In the genomic region with DNA sequence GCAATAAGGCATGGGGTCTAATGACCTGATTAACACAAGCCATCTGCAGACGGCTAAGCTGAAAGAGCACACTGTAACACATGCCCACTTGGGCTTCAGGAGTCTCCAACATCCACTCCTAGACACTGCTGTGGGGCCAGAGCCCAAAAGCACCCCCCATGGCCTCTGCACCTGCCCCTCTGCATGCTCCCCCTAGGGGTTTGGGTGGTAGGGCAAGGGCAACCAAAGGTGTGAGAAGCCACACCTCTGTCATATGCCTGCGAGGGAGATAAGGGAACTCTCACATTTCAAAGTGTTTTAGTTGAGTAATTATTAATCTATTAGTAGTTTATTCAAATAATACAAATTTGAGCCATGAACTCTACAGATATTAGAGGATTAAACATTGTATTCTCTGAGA, we compare ENCODE assay signal across 21 cellular contexts. TPM values are rescaled to one million over a fixed set of nuclear protein-coding genes. Genes with fewer than 3 reads are reported as not detected.
DNase-seq lines count a peak whose midpoint lies in the region; ATAC-seq and TF ChIP-seq lines count a peak whose summit lies in the region.
"Had no signal": no experiment of that assay in that cellular context is flagged by ENCODE, and none has a peak within 500 bp of the region (broad histone marks: within the 10 kb centered on the region; RNA-seq: fewer than 3 reads in every experiment).

No MANE protein-coding gene starts in this region.

- no peak overlapping the region; the same call in 1 of the 2 replicates for H3K27ac ChIP-seq in DND-41 (ENCODE audit: low read length)
- no peak overlapping the region for H3K27ac ChIP-seq in aorta (ENCODE audit: low read depth in 1 of 2, low read length in 2 of 2)
- H3K27ac ChIP-seq: BLaER1, SJCRH30 had no signal

- TF ChIP-seq CTCF in DND-41 (IDR thresholded peaks at IDR 0.05; ENCODE audit: borderline replicate concordance, extremely low read depth, low read length, poor library complexity, severe bottlenecking) (no peak), HFFc6 (IDR thresholded peaks at IDR 0.05) (peak; percentile 15; the same call in 1 of the 2 replicates), WTC11 (IDR thresholded peaks at IDR 0.05) (no peak)

- H3K27me3 Mint-ChIP-seq in HFFc6 (ENCODE audit: insufficient read depth) (no peaks in the 10 kb centered on the region), WTC11 (ENCODE audit: low read depth) (no peaks in the 10 kb centered on the region), immature natural killer cell (ENCODE audit: low read depth in 3 of 3) (peaks cover 1 to 6% (median 2%) of the 10 kb centered on the region in 3 donors)
- H3K27me3 Mint-ChIP-seq: CD4-positive, CD25-positive, alpha-beta regulatory T cell had no signal

- DNase-seq in DND-41 (no peak), HFFc6 (no peak), WTC11 (ENCODE audit: low spot score) (no peak), immature natural killer cell (no peak), HAP-1 (ENCODE audit: low spot score in 2 of 2) (no peak), amygdala (lab: John Stamatoyannopoulos, UW) (no peak), aorta (no peak)
- DNase-seq: CD4-positive, CD25-positive, alpha-beta regulatory T cell; DMS153; GOT3; KBM-7; MV-4-11; NCI-H2029; NCI-H446; NCI-H524 treated with DMSO at 0.1 percent for 48 hours; NCI-H774; PC-3; SJCRH30 had no signal

- no peak overlapping the region for H2AFZ ChIP-seq in DND-41 (ENCODE audit: low read depth, low read length)

- no peak overlapping the region for H3K4me2 ChIP-seq in DND-41 (ENCODE audit: insufficient read depth, low read length)
- H3K4me2 ChIP-seq: BLaER1 had no signal

- CTCF ChIA-PET in WTC11 (lab: Charles Lee): interaction anchor here (0.7 to 0.9 kb wide), 2 partner anchors 13 to 35 kb away, joined by 3 to 8 read pairs; no protein-coding TSS in a partner anchor

- H3K9ac ChIP-seq in DND-41 (ENCODE audit: low read depth, low read length): no peak overlapping the region
- H3K9ac ChIP-seq: BLaER1 had no signal

- ATAC-seq in DND-41 (ENCODE audit: insufficient read depth, low read depth): peak; percentile 22; the same call in 1 of the 3 replicates
- ATAC-seq in WTC11: no peak
- no peak for ATAC-seq in aorta (ENCODE audit: low FRiP score)
- ATAC-seq: PC-3, Right ventricle myocardium inferior, SK-N-SH treated with all-trans-retinoic acid at 6 μM for 48 hours had no signal

- H3K9me3 ChIP-seq in DND-41 (ENCODE audit: insufficient read depth, low read length, severe bottlenecking) (no peaks in the 10 kb centered on the region), HAP-1 (no peaks in the 10 kb centered on the region), aorta (ENCODE audit: control insufficient read depth, low read length) (no peaks in the 10 kb centered on the region)
- H3K9me3 ChIP-seq: SJCRH30 had no signal

- WGBS in aorta, 2 donors: 90 to 91% methylated on average over 2 of the region's 2 CpGs

- peaks cover 54% of the 10 kb centered on the region for H3K79me2 ChIP-seq in DND-41 (ENCODE audit: insufficient read depth, low read length)

- H3K4me1 Mint-ChIP-seq in HFFc6 (ENCODE audit: low read depth) (peaks cover 34% of the 10 kb centered on the region), WTC11 (peaks cover 74% of the 10 kb centered on the region), immature natural killer cell (peaks cover 79 to 98% of the 10 kb centered on the region in 2 donors)

- H3K4me3 Mint-ChIP-seq in HFFc6: no peak overlapping the region
- H3K4me3 Mint-ChIP-seq in WTC11: no peak overlapping the region
- no peak overlapping the region for H3K4me3 Mint-ChIP-seq in immature natural killer cell
- H3K4me3 Mint-ChIP-seq: CD4-positive, CD25-positive, alpha-beta regulatory T cell had no signal

- no peaks in the 10 kb centered on the region for H3K27me3 ChIP-seq in DND-41 (ENCODE audit: insufficient read depth, low read length, poor library complexity)
- H3K27me3 ChIP-seq in HAP-1 (ENCODE audit: low read depth): no peaks in the 10 kb centered on the region
- no peaks in the 10 kb centered on the region for H3K27me3 ChIP-seq in aorta (ENCODE audit: control insufficient read depth in 1 of 2, insufficient read depth in 2 of 2, low read length in 1 of 2)
- H3K27me3 ChIP-seq: BLaER1, SJCRH30 had no signal

- H3K4me3 ChIP-seq in DND-41 (ENCODE audit: low read depth in 1 of 2, low read length in 2 of 2) (no peak overlapping the region), HAP-1 (no peak overlapping the region), aorta (ENCODE audit: low read length in 2 of 2) (no peak overlapping the region)
- H3K4me3 ChIP-seq: BLaER1, SJCRH30 had no signal

- H3K4me1 ChIP-seq in DND-41 (ENCODE audit: insufficient read depth, low read length) (no peaks in the 10 kb centered on the region), HAP-1 (peaks cover 6% of the 10 kb centered on the region; the same call in 1 of the 2 replicates), aorta (ENCODE audit: control insufficient read depth in 1 of 2, insufficient read depth in 2 of 2, low read length in 2 of 2) (peaks cover 2 to 3% of the 10 kb centered on the region in 2 donors)
- H3K4me1 ChIP-seq: BLaER1, SJCRH30 had no signal

- in situ Hi-C loops in HAP-1 (cut with MboI; ENCODE audit: low sequenced_read_pairs): no loop called here

- H3K36me3 ChIP-seq in DND-41 (ENCODE audit: insufficient read depth, low read length) (peaks cover 93% of the 10 kb centered on the region), HAP-1 (replicated peaks) (no peaks in the 10 kb centered on the region; the same call in 1 of the 2 replicates), aorta (ENCODE audit: control insufficient read depth in 1 of 2, insufficient read depth in 2 of 2, low read length in 1 of 2) (no peaks in the 10 kb centered on the region)
- H3K36me3 ChIP-seq: SJCRH30 had no signal

- intact Hi-C loops in aorta (cut with DNase I): no loop called here

- H3K9me3 Mint-ChIP-seq in HFFc6: no peaks in the 10 kb centered on the region
- peaks cover 12% of the 10 kb centered on the region for H3K9me3 Mint-ChIP-seq in WTC11
- H3K9me3 Mint-ChIP-seq in immature natural killer cell: no peaks in the 10 kb centered on the region

- peaks cover 4% of the 10 kb centered on the region; the same call in 1 of the 2 replicates for H4K20me1 ChIP-seq in DND-41 (ENCODE audit: insufficient read depth, low read length)

- H3K27ac Mint-ChIP-seq in HFFc6 (no peak overlapping the region), WTC11 (no peak overlapping the region), immature natural killer cell (peak overlapping the region in 5 of 6 donors; percentile 16 to 88 (median 83))
- H3K27ac Mint-ChIP-seq: CD4-positive, CD25-positive, alpha-beta regulatory T cell had no signal

- H3K36me3 Mint-ChIP-seq in HFFc6 (ENCODE audit: low read depth) (peaks cover 49% of the 10 kb centered on the region), WTC11 (peaks cover 61% of the 10 kb centered on the region), immature natural killer cell (peaks cover 32 to 72% (median 38%) of the 10 kb centered on the region in 3 donors)

- POLR2A ChIA-PET in WTC11 (lab: Charles Lee): no interaction called here

TF ChIP-seq in WTC11, 78 proteins besides CTCF, POLR2A, EP300 and RAD21:
- TF ChIP-seq FOXK1 (CRISPR knock-in tag; IDR thresholded peaks at IDR 0.05): no peak
- no peak for TF ChIP-seq ZNF138 (CRISPR knock-in tag; conservative IDR thresholded peaks at IDR 0.05)
- TF ChIP-seq, protein P1, sequence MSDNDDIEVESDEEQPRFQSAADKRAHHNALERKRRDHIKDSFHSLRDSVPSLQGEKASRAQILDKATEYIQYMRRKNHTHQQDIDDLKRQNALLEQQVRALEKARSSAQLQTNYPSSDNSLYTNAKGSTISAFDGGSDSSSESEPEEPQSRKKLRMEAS (CRISPR knock-in tag; IDR thresholded peaks at IDR 0.05): peak; percentile 56; the same call in 1 of the 2 replicates
- TF ChIP-seq NFE2L1 (CRISPR knock-in tag; IDR thresholded peaks at IDR 0.05): no peak
- TF ChIP-seq HMGXB4 (CRISPR knock-in tag; IDR thresholded peaks at IDR 0.05): no peak
- no peak for TF ChIP-seq TP53 (CRISPR knock-in tag; IDR thresholded peaks at IDR 0.05)
- no peak for TF ChIP-seq KAT7 (CRISPR knock-in tag; IDR thresholded peaks at IDR 0.05; ENCODE audit: borderline replicate concordance)
- TF ChIP-seq, protein P2, sequence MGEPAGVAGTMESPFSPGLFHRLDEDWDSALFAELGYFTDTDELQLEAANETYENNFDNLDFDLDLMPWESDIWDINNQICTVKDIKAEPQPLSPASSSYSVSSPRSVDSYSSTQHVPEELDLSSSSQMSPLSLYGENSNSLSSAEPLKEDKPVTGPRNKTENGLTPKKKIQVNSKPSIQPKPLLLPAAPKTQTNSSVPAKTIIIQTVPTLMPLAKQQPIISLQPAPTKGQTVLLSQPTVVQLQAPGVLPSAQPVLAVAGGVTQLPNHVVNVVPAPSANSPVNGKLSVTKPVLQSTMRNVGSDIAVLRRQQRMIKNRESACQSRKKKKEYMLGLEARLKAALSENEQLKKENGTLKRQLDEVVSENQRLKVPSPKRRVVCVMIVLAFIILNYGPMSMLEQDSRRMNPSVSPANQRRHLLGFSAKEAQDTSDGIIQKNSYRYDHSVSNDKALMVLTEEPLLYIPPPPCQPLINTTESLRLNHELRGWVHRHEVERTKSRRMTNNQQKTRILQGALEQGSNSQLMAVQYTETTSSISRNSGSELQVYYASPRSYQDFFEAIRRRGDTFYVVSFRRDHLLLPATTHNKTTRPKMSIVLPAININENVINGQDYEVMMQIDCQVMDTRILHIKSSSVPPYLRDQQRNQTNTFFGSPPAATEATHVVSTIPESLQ (CRISPR knock-in tag; IDR thresholded peaks at IDR 0.05): no peak
- 0 out of 2 replicates have a peak, but pooled peaks have one; percentile 65 for TF ChIP-seq EMX1 (CRISPR knock-in tag; IDR thresholded peaks at IDR 0.05)
- TF ChIP-seq ZNF232 (CRISPR knock-in tag; IDR thresholded peaks at IDR 0.05): no peak

RNA-seq across cellular contexts. Expression of gene CTSC, which starts 30.8 kb away (rescaled TPM):
- 100 to 1,000 TPM; 234 to 406 (median 384) TPM for total RNA-seq in HFFc6 (2021; fragmentation: NEBNext Ultra II Directional; extraction: Animal tissue kit (Norgen Biotek cat#: 25700))
- total RNA-seq in WTC11 (2021) (269 to 299 TPM (median 293 TPM) in 3 replicates), aorta (100 to 1,000 TPM; 106 to 176 TPM)
- polyA plus RNA-seq in immature natural killer cell (100 to 1,000 TPM; 389 to 655 (median 558) TPM), aorta (10 to 100 TPM; 22.7 to 48.0 TPM)

Comparison
In these comparisons a context has a peak if more than half of its experiments do, and no peak if none do; other contexts are left out.
1. H3K27ac Mint-ChIP-seq: peak in immature natural killer cell (5 of 6); none in HFFc6 (single experiment) and WTC11 (single experiment).